ENCODE assay signal across 15 cellular contexts in genomic region chr12:81517296-81517695, GRCh38.
"Had no signal": no experiment of that assay in that cellular context is flagged by ENCODE, and none has a peak within 500 bp of the region (broad histone marks: within the 10 kb centered on the region; RNA-seq: fewer than 3 reads in every experiment).

No MANE protein-coding gene starts in this region.

- ATAC-seq: foreskin keratinocyte, left cardiac atrium, natural killer cell had no signal

- H3K4me3 ChIP-seq: coronary artery, hepatocyte, ovary, smooth muscle cell, uterus had no signal

- H3K27me3 ChIP-seq: foreskin keratinocyte, hepatocyte, ovary, uterus had no signal

- H3K36me3 ChIP-seq: ovary, uterus had no signal

- H3K27ac ChIP-seq: coronary artery, foreskin keratinocyte, hepatocyte, ovary, uterus had no signal

- H3K4me1 ChIP-seq: foreskin keratinocyte, uterus had no signal

- FAIRE-seq: endothelial cell of umbilical vein, kidney had no signal

- H3K9me3 ChIP-seq: ovary, uterus had no signal

- DNase-seq: effector CD4-positive, alpha-beta T cell; endodermal cell; erythroblast; foreskin keratinocyte; kidney; left cardiac atrium; natural killer cell; ovary; stimulated activated CD4-positive, alpha-beta T cell treated with anti-CD3 and anti-CD28 coated beads, Interleukin-2, amount 100 ng/mL, for 48 hours; stimulated activated naive CD4-positive, alpha-beta T cell treated with Interleukin-2 at 50 U/mL for 16 hours; uterus had no signal
